8 cellular contexts compared by ENCODE assay signal in genomic region chr1:32464716-32465540, GRCh38. TPM values are rescaled to one million over a fixed set of nuclear protein-coding genes. Genes with fewer than 3 reads are reported as not detected.
A peak's percentile ranks its signal among the peaks of the same experiment; 100 is the strongest.
DNase-seq lines count a peak whose midpoint lies in the region; ATAC-seq and TF ChIP-seq lines count a peak whose summit lies in the region.

TSS of gene ZBTB8B (plus strand) at chr1:32465072. CDS start at chr1:32470625, 5,553 bp downstream.

- no peaks in the 10 kb centered on the region for H3K9me3 Mint-ChIP-seq in activated CD8-positive, alpha-beta memory T cell treated with anti-CD3 and anti-CD28 coated beads, Interleukin-2, amount 10 ng/mL, durations not matched to agents 7 days and 5 days (ENCODE audit: low read depth)
- no peaks in the 10 kb centered on the region for H3K9me3 Mint-ChIP-seq in memory B cell

- H3K27me3 Mint-ChIP-seq in activated CD8-positive, alpha-beta memory T cell treated with anti-CD3 and anti-CD28 coated beads, Interleukin-2, amount 10 ng/mL, durations not matched to agents 7 days and 5 days = peaks cover 56% of the 10 kb centered on the region
- peaks cover 28% of the 10 kb centered on the region for H3K27me3 Mint-ChIP-seq in memory B cell

- H3K4me3 ChIP-seq in epithelial cell of esophagus (ENCODE audit: low read length) = peak within 1 kb of the TSS; percentile 48

- no peak within 1 kb of the TSS for H3K27ac Mint-ChIP-seq in activated CD8-positive, alpha-beta memory T cell treated with anti-CD3 and anti-CD28 coated beads, Interleukin-2, amount 10 ng/mL, durations not matched to agents 7 days and 5 days
- H3K27ac Mint-ChIP-seq in memory B cell = no peak within 1 kb of the TSS

- peak; percentile 63 for ATAC-seq in activated CD8-positive, alpha-beta memory T cell treated with anti-CD3 and anti-CD28 coated beads, Interleukin-2, amount 10 ng/mL, durations not matched to agents 7 days and 5 days
- ATAC-seq in memory B cell (ENCODE audit: low read depth) = peak; percentile 54
- no peak for ATAC-seq in GM19324 (IDR thresholded peaks at IDR 0.05; ENCODE audit: low FRiP score, unreplicated experiment)

- H3K36me3 Mint-ChIP-seq in activated CD8-positive, alpha-beta memory T cell treated with anti-CD3 and anti-CD28 coated beads, Interleukin-2, amount 10 ng/mL, durations not matched to agents 7 days and 5 days = peaks cover 1% of the 10 kb centered on the region
- H3K36me3 Mint-ChIP-seq in memory B cell = no peaks in the 10 kb centered on the region

- H3K4me1 Mint-ChIP-seq in activated CD8-positive, alpha-beta memory T cell treated with anti-CD3 and anti-CD28 coated beads, Interleukin-2, amount 10 ng/mL, durations not matched to agents 7 days and 5 days = peaks cover 14% of the 10 kb centered on the region
- peaks cover 15% of the 10 kb centered on the region for H3K4me1 Mint-ChIP-seq in memory B cell

- CTCF ChIA-PET in activated CD8-positive, alpha-beta memory T cell treated with anti-CD3 and anti-CD28 coated beads, Interleukin-2, amount 10 ng/mL, durations not matched to agents 7 days and 5 days (lab: Charles Lee) = no interaction called here

- peak within 1 kb of the TSS; percentile 49 for H3K4me3 Mint-ChIP-seq in activated CD8-positive, alpha-beta memory T cell treated with anti-CD3 and anti-CD28 coated beads, Interleukin-2, amount 10 ng/mL, durations not matched to agents 7 days and 5 days
- H3K4me3 Mint-ChIP-seq in memory B cell = peak within 1 kb of the TSS; percentile 82

- no peak for TF ChIP-seq CTCF in epithelial cell of esophagus (IDR thresholded peaks at IDR 0.05; ENCODE audit: insufficient read depth, low read depth, low read length, missing control alignments)

- peak; percentile 91 for DNase-seq in Daoy (ENCODE audit: low read depth)
- DNase-seq in NCI-H2107 (lab: John Stamatoyannopoulos, UW) = peak; percentile 93
- peak; percentile 47 for DNase-seq in activated CD8-positive, alpha-beta memory T cell treated with anti-CD3 and anti-CD28 coated beads, Interleukin-2, amount 10 ng/mL, durations not matched to agents 7 days and 5 days
- peak; percentile 63 for DNase-seq in epithelial cell of esophagus (ENCODE audit: low read depth)
- DNase-seq in memory B cell (ENCODE audit: low spot score in 2 of 2) = peak; percentile 15 to 26
- peak; percentile 23 to 46 for DNase-seq in stimulated activated CD8-positive, alpha-beta memory T cell treated with anti-CD3 and anti-CD28 coated beads, Interleukin-2, amount 100 ng/mL, for 48 hours (ENCODE audit: low read depth in 2 of 2)
- DNase-seq in dedifferentiated amniotic fluid mesenchymal stem cell (ENCODE audit: extremely low spot score) = no peak

RNA-seq across cellular contexts. Expression of gene ZBTB8B, which starts in this region (rescaled TPM):
- 0.17 and 0.45 TPM in 2 replicates for total RNA-seq in Daoy (2014; rRNA removed; shearing (Covaris generic))
- not detected for total RNA-seq in activated CD8-positive, alpha-beta memory T cell treated with anti-CD3 and anti-CD28 coated beads, Interleukin-2, amount 10 ng/mL, durations not matched to agents 7 days and 5 days

Comparison
In these comparisons a context has a peak if more than half of its experiments do, and no peak if none do; other contexts are left out.
1. Peak in DNase-seq in Daoy; RNA of the gene not detected or under 1 TPM.
2. Peak in DNase-seq and ATAC-seq in activated CD8-positive, alpha-beta memory T cell treated with anti-CD3 and anti-CD28 coated beads, Interleukin-2, amount 10 ng/mL, durations not matched to agents 7 days and 5 days; RNA of the gene not detected or under 1 TPM.